11 cellular contexts compared by ENCODE assay signal in genomic region chr4:73607375-73608026, GRCh38. TPM values are rescaled to one million over a fixed set of nuclear protein-coding genes. Genes with fewer than 3 reads are reported as not detected.
DNase-seq lines count a peak whose midpoint lies in the region; ATAC-seq lines count a peak whose summit lies in the region.
"Had no signal": no experiment of that assay in that cellular context is flagged by ENCODE, and none has a peak within 500 bp of the region (broad histone marks: within the 10 kb centered on the region; RNA-seq: fewer than 3 reads in every experiment).

No MANE protein-coding gene starts in this region.

- H3K27me3 Mint-ChIP-seq in T-helper 17 cell, result no peaks in the 10 kb centered on the region

- DNase-seq in T-helper 17 cell (no peak), renal cortical epithelial cell (ENCODE audit: low read depth) (peak; percentile 57), iPS-NIHi11 (ENCODE audit: low spot score) (no peak), GF-D8 (lab: John Stamatoyannopoulos, UW) (no peak), NCI-H2029 treated with DMSO at 0.1 percent for 48 hours (lab: John Stamatoyannopoulos, UW) (no peak)
- DNase-seq: activated CD8-positive, alpha-beta T cell treated with anti-CD3 and anti-CD28 coated beads, Interleukin-2, amount 10 ng/mL, durations not matched to agents 7 days and 5 days; naive thymus-derived CD4-positive, alpha-beta T cell; NCI-H446 had no signal

- H3K4me3 Mint-ChIP-seq in T-helper 17 cell, result peak overlapping the region; percentile 13
- H3K4me3 Mint-ChIP-seq: activated CD8-positive, alpha-beta T cell treated with anti-CD3 and anti-CD28 coated beads, Interleukin-2, amount 10 ng/mL, durations not matched to agents 7 days and 5 days had no signal

- H3K9me3 ChIP-seq in T-helper 17 cell (ENCODE audit: control insufficient read depth, low read length, poor library complexity, severe bottlenecking), result no peaks in the 10 kb centered on the region

- ATAC-seq in GM18870 (IDR thresholded peaks at IDR 0.05; ENCODE audit: unreplicated experiment), result peak; percentile 23
- peak; percentile 20 for ATAC-seq in HG02759 (IDR thresholded peaks at IDR 0.05; ENCODE audit: unreplicated experiment)
- ATAC-seq in T-helper 17 cell, result no peak
- ATAC-seq: activated CD8-positive, alpha-beta T cell treated with anti-CD3 and anti-CD28 coated beads, Interleukin-2, amount 10 ng/mL, durations not matched to agents 7 days and 5 days; naive thymus-derived CD4-positive, alpha-beta T cell had no signal

- peak overlapping the region; percentile 67 for H3K27ac Mint-ChIP-seq in T-helper 17 cell
- H3K27ac Mint-ChIP-seq: activated CD8-positive, alpha-beta T cell treated with anti-CD3 and anti-CD28 coated beads, Interleukin-2, amount 10 ng/mL, durations not matched to agents 7 days and 5 days had no signal

- H3K36me3 Mint-ChIP-seq in T-helper 17 cell (ENCODE audit: low read depth), result peaks cover 4% of the 10 kb centered on the region

- peaks cover 15% of the 10 kb centered on the region for H3K4me1 Mint-ChIP-seq in T-helper 17 cell

RNA-seq across cellular contexts. Expression of gene RASSF6, which starts 12.7 kb away (rescaled TPM):
- total RNA-seq in T-helper 17 cell (1 to 10 TPM; 1.4 to 1.7 TPM), renal cortical epithelial cell (8.3 and 10.6 TPM in 2 replicates)
- total RNA-seq: activated CD8-positive, alpha-beta T cell treated with anti-CD3 and anti-CD28 coated beads, Interleukin-2, amount 10 ng/mL, durations not matched to agents 7 days and 5 days; Daoy had no signal
